1 cellular context compared by ENCODE assay signal in genomic region chr1:47865881-47866535, GRCh38.
TF ChIP-seq lines count a peak whose summit lies in the region.

No MANE protein-coding gene starts in this region.

TF ChIP-seq in HepG2, 621 proteins besides CTCF, POLR2A, EP300 and RAD21 (continued from another document and continues in another):
- no peak for TF ChIP-seq GRHL1 (CRISPR knock-in tag; conservative IDR thresholded peaks at IDR 0.05)
- TF ChIP-seq KDM6A (CRISPR knock-in tag; IDR thresholded peaks at IDR 0.05; ENCODE audit: low read depth) = peak; percentile 22; the same call in 1 of the 2 replicates
- TF ChIP-seq TBX3 (IDR thresholded peaks at IDR 0.05; ENCODE audit: borderline replicate concordance) = no peak
- TF ChIP-seq FOXC1 (CRISPR knock-in tag; IDR thresholded peaks at IDR 0.05; ENCODE audit: borderline replicate concordance) = no peak
- no peak for TF ChIP-seq HOXA7 (CRISPR knock-in tag; IDR thresholded peaks at IDR 0.05)
- TF ChIP-seq POLR2AphosphoS5 (IDR thresholded peaks at IDR 0.05; ENCODE audit: low read depth, low read length) = peak; percentile 64; the same call in 1 of the 2 replicates
- TF ChIP-seq AFF4 (CRISPR knock-in tag; IDR thresholded peaks at IDR 0.05) = no peak
- no peak; the same call in 1 of the 2 replicates for TF ChIP-seq UBTF (CRISPR knock-in tag; IDR thresholded peaks at IDR 0.05)
- peak; percentile 48; the same call in 1 of the 2 replicates for TF ChIP-seq ARID5B (CRISPR knock-in tag; IDR thresholded peaks at IDR 0.05)
- no peak for TF ChIP-seq TBP (CRISPR knock-in tag; IDR thresholded peaks at IDR 0.05)
- no peak for TF ChIP-seq PITX1 (CRISPR knock-in tag; IDR thresholded peaks at IDR 0.05)
- TF ChIP-seq ZKSCAN8 (CRISPR knock-in tag; IDR thresholded peaks at IDR 0.05; ENCODE audit: borderline replicate concordance) = peak; percentile 30; the same call in 1 of the 2 replicates
- TF ChIP-seq JARID2 (CRISPR knock-in tag; IDR thresholded peaks at IDR 0.05; ENCODE audit: insufficient replicate concordance) = no peak
- peak; percentile 51; the same call in 1 of the 2 replicates for TF ChIP-seq HDAC2 (CRISPR knock-in tag; IDR thresholded peaks at IDR 0.05)
- TF ChIP-seq MED1 (CRISPR knock-in tag; IDR thresholded peaks at IDR 0.05) = peak; percentile 78
- TF ChIP-seq SAFB2 (CRISPR knock-in tag; IDR thresholded peaks at IDR 0.05; ENCODE audit: borderline replicate concordance, low read depth) = no peak
- TF ChIP-seq CEBPG (CRISPR knock-in tag; IDR thresholded peaks at IDR 0.05) = 0 out of 2 replicates have a peak, but pooled peaks have one; percentile 13
- TF ChIP-seq RORA (CRISPR knock-in tag; IDR thresholded peaks at IDR 0.05) = no peak
- no peak for TF ChIP-seq IRX3 (CRISPR knock-in tag; IDR thresholded peaks at IDR 0.05; ENCODE audit: borderline replicate concordance, low read depth)
- no peak for TF ChIP-seq TCF7 (IDR thresholded peaks at IDR 0.05; ENCODE audit: low read depth)
- 0 out of 2 replicates have a peak, but pooled peaks have one; percentile 31 for TF ChIP-seq SATB2 (CRISPR knock-in tag; IDR thresholded peaks at IDR 0.05)
- peak; percentile 46; the same call in 1 of the 2 replicates for TF ChIP-seq ZNF331 (CRISPR knock-in tag; IDR thresholded peaks at IDR 0.05)
- TF ChIP-seq NCOR1 (IDR thresholded peaks at IDR 0.05; ENCODE audit: borderline replicate concordance, low read length) = 0 out of 2 replicates have a peak, but pooled peaks have one; percentile 33
- TF ChIP-seq ZNF816 (CRISPR knock-in tag; IDR thresholded peaks at IDR 0.05; ENCODE audit: borderline replicate concordance) = no peak
- TF ChIP-seq EHMT2 (IDR thresholded peaks at IDR 0.05; ENCODE audit: borderline replicate concordance, low read depth, low read length) = peak; percentile 15; the same call in 1 of the 2 replicates
- TF ChIP-seq MAFK (conservative IDR thresholded peaks at IDR 0.05 in 1 of 2, IDR thresholded peaks at IDR 0.05 in 1 of 2; ENCODE audit: low read length in 2 of 2) = no peak
- TF ChIP-seq FOXO1 (CRISPR knock-in tag; IDR thresholded peaks at IDR 0.05) = 0 out of 2 replicates have a peak, but pooled peaks have one; percentile 28
- peak; percentile 36; the same call in 1 of the 2 replicates for TF ChIP-seq IRF2 (CRISPR knock-in tag; IDR thresholded peaks at IDR 0.05)
- no peak for TF ChIP-seq ESRRA (CRISPR knock-in tag; IDR thresholded peaks at IDR 0.05; ENCODE audit: low read depth)
- TF ChIP-seq MAX (IDR thresholded peaks at IDR 0.05) = peak; percentile 91
- no peak; the same call in 1 of the 2 replicates for TF ChIP-seq ZNF687 (CRISPR knock-in tag; IDR thresholded peaks at IDR 0.05)
- no peak for TF ChIP-seq ZNF567 (CRISPR knock-in tag; IDR thresholded peaks at IDR 0.05; ENCODE audit: borderline replicate concordance)
- TF ChIP-seq MIER3 (CRISPR knock-in tag; IDR thresholded peaks at IDR 0.05; ENCODE audit: borderline replicate concordance) = peak; percentile 26; the same call in 1 of the 2 replicates
- TF ChIP-seq PAXIP1 (CRISPR knock-in tag; conservative IDR thresholded peaks at IDR 0.05) = no peak; the same call in 1 of the 2 replicates
- TF ChIP-seq ZNF691 (CRISPR knock-in tag; IDR thresholded peaks at IDR 0.05; ENCODE audit: borderline replicate concordance, low read depth) = no peak
- TF ChIP-seq ZNF543 (CRISPR knock-in tag; IDR thresholded peaks at IDR 0.05) = no peak
- TF ChIP-seq ZNF30 (CRISPR knock-in tag; IDR thresholded peaks at IDR 0.05) = no peak
- no peak; the same call in 1 of the 2 replicates for TF ChIP-seq ZNF430 (CRISPR knock-in tag; IDR thresholded peaks at IDR 0.05)
- 0 out of 2 replicates have a peak, but pooled peaks have one; percentile 28 for TF ChIP-seq ZNF343 (CRISPR knock-in tag; IDR thresholded peaks at IDR 0.05)
- no peak for TF ChIP-seq ZNF121 (CRISPR knock-in tag; IDR thresholded peaks at IDR 0.05)
- no peak for TF ChIP-seq ZFP82 (CRISPR knock-in tag; IDR thresholded peaks at IDR 0.05; ENCODE audit: borderline replicate concordance)
